Comparison of ENCODE assay signal across 8 cellular contexts in the genomic region with DNA sequence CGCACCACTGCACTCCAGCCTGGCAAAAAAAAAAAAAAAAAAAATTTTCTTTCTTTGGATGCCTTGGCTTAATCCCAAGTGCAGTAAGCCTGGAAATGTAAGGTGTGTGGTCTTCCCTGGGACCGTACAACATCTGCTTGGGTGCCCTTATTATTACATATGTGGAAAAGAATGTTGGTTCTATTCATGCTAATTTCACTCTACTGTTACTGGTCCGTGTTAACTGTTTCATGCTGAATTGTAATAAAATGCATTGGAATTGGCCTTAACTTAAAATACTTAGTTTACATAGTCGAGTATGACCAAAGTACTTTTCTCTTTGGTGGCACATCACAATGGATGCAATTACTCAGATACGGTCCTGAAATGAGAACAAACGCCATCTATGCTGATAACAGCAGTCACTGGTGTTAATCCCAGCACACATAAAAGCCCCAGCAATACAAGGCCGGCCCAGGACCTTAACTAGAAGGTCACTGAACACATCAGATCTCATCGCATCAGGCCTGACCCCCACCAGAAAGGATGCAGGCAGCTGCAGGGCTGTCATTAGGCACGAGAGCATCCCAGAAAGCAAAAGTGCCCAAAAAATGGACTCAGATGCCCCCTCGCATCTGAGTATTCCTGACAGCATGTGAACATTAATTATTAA. TPM values are rescaled to one million over a fixed set of nuclear protein-coding genes. Genes with fewer than 3 reads are reported as not detected.
DNase-seq lines count a peak whose midpoint lies in the region; ATAC-seq, FAIRE-seq and TF ChIP-seq lines count a peak whose summit lies in the region.

No MANE protein-coding gene starts in this region.

- 0 out of 2 replicates have a peak overlapping the region, but pooled peaks have one; percentile 29 for H2AK5ac ChIP-seq in H1 (ENCODE audit: low read depth, low read length)

- H2BK5ac ChIP-seq in H1 (ENCODE audit: low read depth, low read length) = no peak overlapping the region

- DNase-seq in Panc1 (ENCODE audit: low read depth, low spot score) = no peak
- no peak for DNase-seq in H1 (ENCODE audit: low read depth in 1 of 2, low spot score in 2 of 2)
- no peak for DNase-seq in D341Med (ENCODE audit: low spot score)
- DNase-seq in GF-D8 (lab: John Stamatoyannopoulos, UW) = no peak
- no peak for DNase-seq in mucosa of gallbladder (ENCODE audit: low spot score)

- no peak overlapping the region for H4K8ac ChIP-seq in H1 (ENCODE audit: extremely low read depth, insufficient read depth, low read length)

- peak overlapping the region in 4 of 11 experiments; percentile 83 to 97 (median 95); a peak in 8 of 22 replicates for H3K4me2 ChIP-seq in BLaER1 treated with 17β-estradiol and CSF1 and Interleukin-3, amounts not matched to agents 10 nM and 100 nM
- H3K4me2 ChIP-seq in H1 (ENCODE audit: insufficient read depth in 1 of 2, low read depth in 2 of 2, low read length in 2 of 2) = peak overlapping the region in 1 of 2 experiments; percentile 89; a peak in 3 of 4 replicates

- TF ChIP-seq RAD21 in H1 (IDR thresholded peaks at IDR 0.05 in 1 of 2, conservative IDR thresholded peaks at IDR 0.05 in 1 of 2; ENCODE audit: low read depth in 2 of 2, low read length in 2 of 2) = no peak

- TF ChIP-seq CTCF in Panc1 (IDR thresholded peaks at IDR 0.05) (no peak), H1 (IDR thresholded peaks at IDR 0.05; ENCODE audit: control extremely low read depth in 1 of 3, insufficient read depth in 1 of 3, low read depth in 1 of 3, low read length in 3 of 3) (no peak)

- H3K23me2 ChIP-seq in H1 (ENCODE audit: low read depth, low read length) = peaks cover 6% of the 10 kb centered on the region; the same call in 1 of the 2 replicates

- H3K14ac ChIP-seq in H1 (ENCODE audit: insufficient read length) = no peak overlapping the region

- peaks cover 0 to 27% (median 17%) of the 10 kb centered on the region in 11 experiments; a peak in 20 of 22 replicates for H3K9me3 ChIP-seq in BLaER1 treated with 17β-estradiol and CSF1 and Interleukin-3, amounts not matched to agents 10 nM and 100 nM (replicated peaks in 1 of 11)
- H3K9me3 ChIP-seq in Panc1 (ENCODE audit: control insufficient read depth, insufficient read depth, low read depth, low read length) (no peaks in the 10 kb centered on the region), H1 (ENCODE audit: insufficient read depth in 2 of 2, low read depth in 1 of 2, low read length in 1 of 2) (no peaks in the 10 kb centered on the region), neuron (ENCODE audit: low read length) (no peaks in the 10 kb centered on the region)

- 84% methylated on average over 10 of the region's 10 CpGs; no CpG with 5 or more reads in 1 of the 2 experiments for WGBS in H1 (ENCODE audit: extremely low coverage in 1 of 2, insufficient coverage in 1 of 2, insufficient read length in 1 of 2, insufficient replicate concordance in 2 of 2, low coverage in 1 of 2, low lambda C conversion rate in 2 of 2, missing lambda C conversion rate in 1 of 2), 2 experiments

- CTCF ChIA-PET in Panc1 (lab: Charles Lee) (no interaction called here), H1 (lab: Charles Lee; ENCODE audit: partially characterized antibody) (no interaction called here)

- no peak overlapping the region for H2BK15ac ChIP-seq in H1 (ENCODE audit: low read length)

- H3K27me3 ChIP-seq in BLaER1 treated with 17β-estradiol and CSF1 and Interleukin-3, amounts not matched to agents 10 nM and 100 nM = peaks cover 39 to 95% (median 86%) of the 10 kb centered on the region in 11 experiments
- no peaks in the 10 kb centered on the region for H3K27me3 ChIP-seq in Panc1 (ENCODE audit: control insufficient read depth, insufficient read depth, low read length)
- H3K27me3 ChIP-seq in H1 (replicated peaks in 1 of 4; ENCODE audit: control insufficient read depth in 3 of 4, extremely low read depth in 1 of 4, insufficient read depth in 3 of 4, low read length in 3 of 4) = peaks cover 0 to 2% (median 0%) of the 10 kb centered on the region in 4 experiments; a peak in 1 of 7 replicates
- H3K27me3 ChIP-seq in neuron (ENCODE audit: insufficient read depth, low read length) = no peaks in the 10 kb centered on the region

- no peaks in the 10 kb centered on the region for H3K79me1 ChIP-seq in H1 (ENCODE audit: low read depth, low read length)

- H3K27ac ChIP-seq in BLaER1 treated with 17β-estradiol and CSF1 and Interleukin-3, amounts not matched to agents 10 nM and 100 nM = peak overlapping the region in 1 of 11 experiments; percentile 85; a peak in 2 of 22 replicates
- H3K27ac ChIP-seq in Panc1 (ENCODE audit: low read length) (peak overlapping the region; percentile 82), H1 (ENCODE audit: low read depth, low read length) (no peak overlapping the region)

- H2BK120ac ChIP-seq in H1 (replicated peaks; ENCODE audit: low read depth, low read length) = no peak overlapping the region

- ATAC-seq in Panc1 (no peak), GM18868 (IDR thresholded peaks at IDR 0.05; ENCODE audit: unreplicated experiment) (no peak)

- H4K91ac ChIP-seq in H1 (replicated peaks; ENCODE audit: insufficient read length, low read length) = no peak overlapping the region

- no peak for TF ChIP-seq EP300 in H1 (IDR thresholded peaks at IDR 0.05; ENCODE audit: borderline replicate concordance in 1 of 2, low read depth in 2 of 2, low read length in 2 of 2)

- no peak overlapping the region for H3K18ac ChIP-seq in H1 (ENCODE audit: extremely low read depth, low read length)

- no peak overlapping the region for H3K23ac ChIP-seq in H1 (ENCODE audit: insufficient read length)

- intact Hi-C loops in Panc1 (cut with micrococcal nuclease; ENCODE audit: unreplicated experiment) = no loop called here

- H3K4me3 ChIP-seq in BLaER1 treated with 17β-estradiol and CSF1 and Interleukin-3, amounts not matched to agents 10 nM and 100 nM = peak overlapping the region in 6 of 10 experiments; percentile 63 to 89 (median 76); a peak in 8 of 20 replicates
- H3K4me3 ChIP-seq in Panc1 (ENCODE audit: low read depth in 2 of 2, low read length in 2 of 2) = peak overlapping the region; percentile 58 to 59
- H3K4me3 ChIP-seq in H1 (ENCODE audit: extremely low read depth in 1 of 4, insufficient read depth in 2 of 4, low read depth in 3 of 4, low read length in 4 of 4) = peak overlapping the region in 2 of 4 experiments; percentile 73 to 78; a peak in 3 of 8 replicates
- peak overlapping the region; percentile 53 for H3K4me3 ChIP-seq in neuron (ENCODE audit: low read length)

- no peak for TF ChIP-seq POLR2A in H1 (IDR thresholded peaks at IDR 0.05; ENCODE audit: control extremely low read depth in 1 of 2, low read depth in 2 of 2, low read length in 2 of 2)

- H3K9ac ChIP-seq in BLaER1 treated with 17β-estradiol and CSF1 and Interleukin-3, amounts not matched to agents 10 nM and 100 nM = peak overlapping the region in 3 of 11 experiments; percentile 80 to 91 (median 88); a peak in 6 of 22 replicates
- H3K9ac ChIP-seq in H1 (replicated peaks in 1 of 4; ENCODE audit: extremely low read depth in 1 of 4, low read depth in 3 of 4, low read length in 3 of 4) = no peak overlapping the region

- H3K56ac ChIP-seq in H1 (replicated peaks; ENCODE audit: insufficient read length, low read depth, low read length) = no peak overlapping the region

- FAIRE-seq in H1 (lab: Jason Lieb, UNC) = no peak

- no peak overlapping the region for H2AFZ ChIP-seq in H1 (ENCODE audit: low read length)
- H2AFZ ChIP-seq in neuron (ENCODE audit: low read depth, low read length) = no peak overlapping the region

- H2BK20ac ChIP-seq in H1 (ENCODE audit: low read length) = no peak overlapping the region

- no peaks in the 10 kb centered on the region for H3K79me2 ChIP-seq in H1 (ENCODE audit: control insufficient read depth in 1 of 2, insufficient read depth in 2 of 2, low read length in 2 of 2)

- H3K36me3 ChIP-seq in BLaER1 treated with 17β-estradiol and CSF1 and Interleukin-3, amounts not matched to agents 10 nM and 100 nM = peaks cover 0 to 23% (median 0%) of the 10 kb centered on the region in 11 experiments; a peak in 3 of 22 replicates
- H3K36me3 ChIP-seq in Panc1 (ENCODE audit: control insufficient read depth, insufficient read depth, low read length) (no peaks in the 10 kb centered on the region), H1 (ENCODE audit: control insufficient read depth in 2 of 4, insufficient read depth in 4 of 4, low read length in 3 of 4) (no peaks in the 10 kb centered on the region), neuron (ENCODE audit: insufficient read depth, low read length) (no peaks in the 10 kb centered on the region)

- peaks cover 0 to 19% (median 0%) of the 10 kb centered on the region in 11 experiments; a peak in 6 of 22 replicates for H4K20me1 ChIP-seq in BLaER1 treated with 17β-estradiol and CSF1 and Interleukin-3, amounts not matched to agents 10 nM and 100 nM
- no peaks in the 10 kb centered on the region for H4K20me1 ChIP-seq in H1 (replicated peaks in 1 of 2; ENCODE audit: control insufficient read depth in 1 of 2, insufficient read depth in 2 of 2, low read length in 2 of 2)

- H3K4me1 ChIP-seq in BLaER1 treated with 17β-estradiol and CSF1 and Interleukin-3, amounts not matched to agents 10 nM and 100 nM = peaks cover 5 to 30% (median 16%) of the 10 kb centered on the region in 10 experiments; a peak in 18 of 20 replicates
- H3K4me1 ChIP-seq in Panc1 (ENCODE audit: control insufficient read depth, insufficient read depth, low read length) (peaks cover 17% of the 10 kb centered on the region), H1 (replicated peaks in 1 of 4; ENCODE audit: control insufficient read depth in 3 of 4, insufficient read depth in 4 of 4, low read length in 3 of 4) (peaks cover 0 to 3% (median 2%) of the 10 kb centered on the region in 4 experiments; a peak in 4 of 7 replicates), neuron (ENCODE audit: insufficient read depth, low read length) (peaks cover 11% of the 10 kb centered on the region)

- no peak overlapping the region for H3K4ac ChIP-seq in H1 (replicated peaks; ENCODE audit: insufficient read length, low read depth, low read length)

- no peak overlapping the region for H2BK12ac ChIP-seq in H1 (ENCODE audit: low read depth, low read length)

- TSS peak; percentile 79 for BruUV-seq in Panc1 (replicated peaks; lab: Mats Ljungman, UMichigan)

- in situ Hi-C loops in Panc1 (cut with HindIII; ENCODE audit: low pct_unique_long_range_greater_than_20kb, low sequenced_read_pairs) = no loop called here

- no peak overlapping the region for H4K5ac ChIP-seq in H1 (ENCODE audit: insufficient read length, low read depth, low read length)

- POLR2A ChIA-PET in Panc1 (lab: Charles Lee) = interaction anchor here (0.7 kb wide), 1 partner anchor 8 kb away, joined by 15 read pairs; no protein-coding TSS in a partner anchor
- POLR2A ChIA-PET in H1 (lab: Charles Lee; ENCODE audit: partially characterized antibody) = no interaction called here

RNA-seq across cellular contexts. Expression of gene SERPINB6, which starts 1.2 kb away (rescaled TPM):
- total RNA-seq in Panc1 (2021; ENCODE audit: unreplicated experiment) = 131 TPM
- polyA plus RNA-seq in Panc1 (2012; ENCODE audit: insufficient read length) = 155 TPM
- 29.4 and 31.2 TPM in 2 replicates for total RNA-seq in H1 (2021; fragmentation: NEBNext Ultra II Directional; extraction: Animal tissue kit (Norgen Biotek cat#: 25700))
- polyA plus RNA-seq in H1 (2011; rRNA removed) = 27.2 and 29.5 TPM in 2 replicates
- 32.8 TPM for polyA plus RNA-seq in H1 (2011; cell fraction: cytosol; rRNA removed)
- 24.9 TPM for polyA plus RNA-seq in H1 (2011; cell fraction: nucleus; rRNA removed)
- 27.7 to 33.6 TPM (median 29.1 TPM) in 4 replicates for polyA plus RNA-seq in H1 (2012, experiment 1 of 2)
- 22.1 TPM for polyA plus RNA-seq in H1 (2012, experiment 2 of 2)
- 31.5 TPM for polyA plus RNA-seq in H1 (2013, experiment 1 of 2)
- polyA plus RNA-seq in H1 (2013, experiment 2 of 2) = 31.6 TPM
- polyA minus RNA-seq in H1 (2011; rRNA and poly(A)+ RNA removed) = 13.3 and 15.1 TPM in 2 replicates
- polyA minus RNA-seq in H1 (2011; cell fraction: cytosol; rRNA and poly(A)+ RNA removed) = 12.4 TPM
- polyA minus RNA-seq in H1 (2011; cell fraction: nucleus; rRNA and poly(A)+ RNA removed) = 9.6 TPM
- total RNA-seq in mucosa of gallbladder = 141 TPM

RNA-seq across cellular contexts. Expression of gene NQO2, which starts 29.5 kb away (rescaled TPM):
- total RNA-seq in Panc1 (2021; ENCODE audit: unreplicated experiment) = 45.7 TPM
- polyA plus RNA-seq in Panc1 (2012; ENCODE audit: insufficient read length) = 49.3 TPM
- 126 and 135 TPM in 2 replicates for total RNA-seq in H1 (2021; fragmentation: NEBNext Ultra II Directional; extraction: Animal tissue kit (Norgen Biotek cat#: 25700))
- polyA plus RNA-seq in H1 (2011; rRNA removed) = 135 and 168 TPM in 2 replicates
- polyA plus RNA-seq in H1 (2011; cell fraction: cytosol; rRNA removed) = 159 TPM
- 86.7 TPM for polyA plus RNA-seq in H1 (2011; cell fraction: nucleus; rRNA removed)
- 137 to 177 TPM (median 167 TPM) in 4 replicates for polyA plus RNA-seq in H1 (2012, experiment 1 of 2)
- 169 TPM for polyA plus RNA-seq in H1 (2012, experiment 2 of 2)
- polyA plus RNA-seq in H1 (2013, experiment 1 of 2) = 90.2 TPM
- polyA plus RNA-seq in H1 (2013, experiment 2 of 2) = 97.3 TPM
- polyA minus RNA-seq in H1 (2011; rRNA and poly(A)+ RNA removed) = 98.2 and 115 TPM in 2 replicates
- polyA minus RNA-seq in H1 (2011; cell fraction: cytosol; rRNA and poly(A)+ RNA removed) = 83.5 TPM
- polyA minus RNA-seq in H1 (2011; cell fraction: nucleus; rRNA and poly(A)+ RNA removed) = 27.6 TPM
- 35.0 TPM for total RNA-seq in mucosa of gallbladder
